Comparison of ENCODE assay signal across 23 cellular contexts in genomic region chr1:151318975-151319374, GRCh38. TPM values are rescaled to one million over a fixed set of nuclear protein-coding genes. Genes with fewer than 3 reads are reported as not detected.
"Had no signal": no experiment of that assay in that cellular context is flagged by ENCODE, and none has a peak within 500 bp of the region (broad histone marks: within the 10 kb centered on the region; RNA-seq: fewer than 3 reads in every experiment).

No MANE protein-coding gene starts in this region.

- ATAC-seq: activated CD8-positive, alpha-beta T cell treated with anti-CD3 and anti-CD28 coated beads for 36 hours; activated naive CD4-positive, alpha-beta T cell treated with anti-CD3 and anti-CD28 coated beads, Interleukin-2, amount 50 U/mL, for 72 hours; T-cell had no signal

- H3K4me3 Mint-ChIP-seq: activated B cell treated with CpG ODN at 0.5 μM for 24 hours; activated CD4-positive, alpha-beta T cell treated with anti-CD3 and anti-CD28 coated beads, Interleukin-2, amount 10 ng/mL, durations not matched to agents 7 days and 5 days; activated CD8-positive, alpha-beta T cell treated with anti-CD3 and anti-CD28 coated beads for 36 hours; activated T-helper 1 cell treated with anti-CD3 and anti-CD28 coated beads, Interleukin-12 subunit alpha, Interleukin-12 subunit beta, Interleukin-2, Interleukin-4 antibody, amounts not matched to agents 30 ng/mL and 10 ng/mL and 1 ng/mL, durations not matched to agents 14 hours and 24 hours and 36 hours; T-cell had no signal

- H3K9me3 Mint-ChIP-seq: activated B cell treated with CpG ODN at 0.5 μM for 24 hours; activated CD4-positive, alpha-beta T cell treated with anti-CD3 and anti-CD28 coated beads, Interleukin-2, amount 10 ng/mL, durations not matched to agents 7 days and 5 days; activated CD8-positive, alpha-beta T cell treated with anti-CD3 and anti-CD28 coated beads for 36 hours; activated naive CD4-positive, alpha-beta T cell treated with anti-CD3 and anti-CD28 coated beads, Interleukin-2, amount 50 U/mL, for 72 hours; activated T-helper 1 cell treated with anti-CD3 and anti-CD28 coated beads, Interleukin-12 subunit alpha, Interleukin-12 subunit beta, Interleukin-2, Interleukin-4 antibody, amounts not matched to agents 30 ng/mL and 10 ng/mL and 1 ng/mL, durations not matched to agents 14 hours and 24 hours and 36 hours; T-cell had no signal

- H3K27me3 Mint-ChIP-seq: activated B cell treated with CpG ODN at 0.5 μM for 24 hours; activated CD4-positive, alpha-beta T cell treated with anti-CD3 and anti-CD28 coated beads, Interleukin-2, amount 10 ng/mL, durations not matched to agents 7 days and 5 days; activated CD8-positive, alpha-beta T cell treated with anti-CD3 and anti-CD28 coated beads for 36 hours; T-cell had no signal

- H3K4me3 ChIP-seq: SK-N-MC had no signal

- H3K27ac ChIP-seq: SK-N-MC had no signal

- H3K27ac Mint-ChIP-seq: activated B cell treated with CpG ODN at 0.5 μM for 24 hours; activated CD4-positive, alpha-beta T cell treated with anti-CD3 and anti-CD28 coated beads, Interleukin-2, amount 10 ng/mL, durations not matched to agents 7 days and 5 days; activated CD8-positive, alpha-beta T cell treated with anti-CD3 and anti-CD28 coated beads for 36 hours; activated T-helper 1 cell treated with anti-CD3 and anti-CD28 coated beads, Interleukin-12 subunit alpha, Interleukin-12 subunit beta, Interleukin-2, Interleukin-4 antibody, amounts not matched to agents 30 ng/mL and 10 ng/mL and 1 ng/mL, durations not matched to agents 14 hours and 24 hours and 36 hours; T-cell had no signal

- DNase-seq: activated B cell treated with CpG ODN at 0.5 μM for 24 hours; activated CD4-positive, alpha-beta T cell treated with anti-CD3 and anti-CD28 coated beads for 1 hour; activated CD4-positive, alpha-beta T cell treated with anti-CD3 and anti-CD28 coated beads, Interleukin-2, amount 10 ng/mL, durations not matched to agents 7 days and 5 days; activated CD8-positive, alpha-beta memory T cell treated with anti-CD3 and anti-CD28 coated beads, Interleukin-2, amount 50 U/mL, for 4 hours; activated CD8-positive, alpha-beta T cell treated with anti-CD3 and anti-CD28 coated beads for 36 hours; activated effector memory CD4-positive, alpha-beta T cell treated with anti-CD3 and anti-CD28 coated beads, Interleukin-2, amount 50 U/mL, for 16 hours; activated naive CD4-positive, alpha-beta T cell treated with Interleukin-2 at 50 U/mL for 16 hours; KG1; NCI-H1092; NCI-H1417; NCI-H1930; NCI-H2171; NCI-H2227 treated with DMSO at 0.1 percent for 48 hours; NCI-H526 treated with DMSO at 0.1 percent for 48 hours; NCI-H82; SIG-M5; T-cell; T-helper 2 cell; T1000 had no signal

RNA-seq across cellular contexts. Expression of gene SELENBP1, which starts 53.5 kb away (rescaled TPM):
- total RNA-seq: activated B cell treated with CpG ODN at 0.5 μM for 24 hours; activated CD4-positive, alpha-beta T cell treated with anti-CD3 and anti-CD28 coated beads, Interleukin-2, amount 10 ng/mL, durations not matched to agents 7 days and 5 days; activated CD8-positive, alpha-beta T cell treated with anti-CD3 and anti-CD28 coated beads for 36 hours; activated naive CD4-positive, alpha-beta T cell treated with anti-CD3 and anti-CD28 coated beads, Interleukin-2, amount 50 U/mL, for 72 hours; activated T-helper 1 cell treated with anti-CD3 and anti-CD28 coated beads, Interleukin-12 subunit alpha, Interleukin-12 subunit beta, Interleukin-2, Interleukin-4 antibody, amounts not matched to agents 30 ng/mL and 10 ng/mL and 1 ng/mL, durations not matched to agents 14 hours and 24 hours and 36 hours; OCI-LY7 had no signal
